8 cellular contexts compared by ENCODE assay signal in genomic region chr14:35229495-35230089, GRCh38.
DNase-seq lines count a peak whose midpoint lies in the region; ATAC-seq and TF ChIP-seq lines count a peak whose summit lies in the region.

No MANE protein-coding gene starts in this region.

- in situ Hi-C loops in GM13977 (cut with MboI; ENCODE audit: low pct_unique_long_range_greater_than_20kb, low sequenced_read_pairs, unreplicated experiment), result no loop called here

- POLR2A ChIA-PET in OCI-LY7 (lab: Charles Lee), result interaction anchor here (0.6 to 2.0 kb wide), 8 partner anchors 12 to 257 kb away, joined by 3 to 6 read pairs (median 3); no protein-coding TSS in a partner anchor

- H3K9me2 ChIP-seq in OCI-LY7 (ENCODE audit: insufficient read depth, low read length), result no peaks in the 10 kb centered on the region

- no peak overlapping the region for H3K27ac ChIP-seq in OCI-LY7 (ENCODE audit: low read depth, low read length, poor library complexity, severe bottlenecking)
- no peak overlapping the region for H3K27ac ChIP-seq in aorta (ENCODE audit: low read depth in 1 of 2, low read length in 2 of 2)
- no peak overlapping the region for H3K27ac ChIP-seq in ascending aorta

- DNase-seq in BE2C, result no peak
- DNase-seq in GM13977 (ENCODE audit: low spot score), result peak; percentile 22
- DNase-seq in OCI-LY7 (ENCODE audit: low spot score), result peak; percentile 61
- DNase-seq in fibroblast of pulmonary artery (ENCODE audit: low read depth), result peak; percentile 38
- DNase-seq in aorta, result no peak
- DNase-seq in stimulated activated CD4-positive, alpha-beta T cell treated with anti-CD3 and anti-CD28 coated beads, Interleukin-4, amount 100 ng/mL, for 4 hours, result no peak
- DNase-seq in ascending aorta (ENCODE audit: low spot score in 2 of 2), result no peak

- BruUV-seq in OCI-LY7 (replicated peaks; lab: Mats Ljungman, UMichigan), result no TSS peak

- H3K9me3 ChIP-seq in BE2C, result no peaks in the 10 kb centered on the region
- H3K9me3 ChIP-seq in OCI-LY7 (ENCODE audit: low read length), result no peaks in the 10 kb centered on the region
- no peaks in the 10 kb centered on the region for H3K9me3 ChIP-seq in aorta (ENCODE audit: control insufficient read depth, low read length)
- H3K9me3 ChIP-seq in ascending aorta, result no peaks in the 10 kb centered on the region

- CTCF ChIA-PET in OCI-LY7 (lab: Charles Lee; ENCODE audit: unreplicated experiment), result interaction anchor here (0.6 to 0.9 kb wide), 6 partner anchors 32 to 188 kb away, joined by 3 to 4 read pairs (median 3); no protein-coding TSS in a partner anchor

- no peak overlapping the region for H3K4me2 ChIP-seq in OCI-LY7 (ENCODE audit: low read length)

- TF ChIP-seq CTCF in BE2C (IDR thresholded peaks at IDR 0.05; ENCODE audit: low read depth, low read length), result peak; percentile 45
- TF ChIP-seq CTCF in GM13977 (IDR thresholded peaks at IDR 0.05; ENCODE audit: extremely low read depth, insufficient read depth, missing control alignments), result peak; percentile 45
- peak; percentile 87 for TF ChIP-seq CTCF in OCI-LY7 (conservative IDR thresholded peaks at IDR 0.05; ENCODE audit: low read length)
- TF ChIP-seq CTCF in fibroblast of pulmonary artery (IDR thresholded peaks at IDR 0.05; ENCODE audit: low read length, missing control alignments), result peak; percentile 41
- TF ChIP-seq CTCF in ascending aorta (IDR thresholded peaks at IDR 0.05), result peak in 1 of 3 experiments; percentile 17

- ATAC-seq in aorta (ENCODE audit: low FRiP score) (no peak), HG02571 (IDR thresholded peaks at IDR 0.05; ENCODE audit: unreplicated experiment) (no peak)

- H3K27me3 ChIP-seq in BE2C (no peaks in the 10 kb centered on the region), aorta (ENCODE audit: control insufficient read depth in 1 of 2, insufficient read depth in 2 of 2, low read length in 1 of 2) (no peaks in the 10 kb centered on the region), ascending aorta (no peaks in the 10 kb centered on the region)

- H3K4me3 ChIP-seq in BE2C (ENCODE audit: low read depth, low read length), result no peak overlapping the region
- H3K4me3 ChIP-seq in OCI-LY7 (ENCODE audit: low read depth, low read length, poor library complexity, severe bottlenecking), result no peak overlapping the region
- no peak overlapping the region for H3K4me3 ChIP-seq in fibroblast of pulmonary artery (replicated peaks; ENCODE audit: low read depth, low read length)
- H3K4me3 ChIP-seq in aorta (ENCODE audit: low read length in 2 of 2), result no peak overlapping the region
- H3K4me3 ChIP-seq in ascending aorta, result no peak overlapping the region

- intact Hi-C loops in OCI-LY7 (cut with micrococcal nuclease; ENCODE audit: unreplicated experiment) (loop anchor here (1.0 to 5.0 kb wide), 4 partner anchors 58 to 178 kb away; no protein-coding TSS in a partner anchor), aorta (cut with DNase I) (no loop called here), ascending aorta (cut with DNase I) (no loop called here)

- H3K36me3 ChIP-seq in BE2C (no peaks in the 10 kb centered on the region), OCI-LY7 (ENCODE audit: insufficient read depth, low read length) (no peaks in the 10 kb centered on the region; the same call in 1 of the 2 replicates), aorta (ENCODE audit: control insufficient read depth in 1 of 2, insufficient read depth in 2 of 2, low read length in 1 of 2) (no peaks in the 10 kb centered on the region), ascending aorta (no peaks in the 10 kb centered on the region)

- WGBS in aorta, 2 donors, result 85 to 95% methylated on average over 3 of the region's 3 CpGs

- H3K79me2 ChIP-seq in OCI-LY7 (ENCODE audit: insufficient read depth, low read depth, low read length), result no peaks in the 10 kb centered on the region

- H2AFZ ChIP-seq in OCI-LY7 (ENCODE audit: low read length), result no peak overlapping the region

- peaks cover 14% of the 10 kb centered on the region for H3K4me1 ChIP-seq in BE2C
- peaks cover 7% of the 10 kb centered on the region for H3K4me1 ChIP-seq in OCI-LY7 (ENCODE audit: insufficient read depth, low read length, poor library complexity, severe bottlenecking)
- no peaks in the 10 kb centered on the region for H3K4me1 ChIP-seq in aorta (ENCODE audit: control insufficient read depth in 1 of 2, insufficient read depth in 2 of 2, low read length in 2 of 2)
- no peaks in the 10 kb centered on the region for H3K4me1 ChIP-seq in ascending aorta

- no peaks in the 10 kb centered on the region for H4K20me1 ChIP-seq in OCI-LY7 (ENCODE audit: insufficient read depth, low read length)

Comparison
In these comparisons a context has a peak if more than half of its experiments do, and no peak if none do; other contexts are left out.
1. DNase-seq: peak in GM13977 (single experiment), OCI-LY7 (single experiment) and fibroblast of pulmonary artery (single experiment); none in BE2C (single experiment), aorta (0 of 2), stimulated activated CD4-positive, alpha-beta T cell treated with anti-CD3 and anti-CD28 coated beads, Interleukin-4, amount 100 ng/mL, for 4 hours (0 of 2) and ascending aorta (0 of 2).